In the genomic region with DNA sequence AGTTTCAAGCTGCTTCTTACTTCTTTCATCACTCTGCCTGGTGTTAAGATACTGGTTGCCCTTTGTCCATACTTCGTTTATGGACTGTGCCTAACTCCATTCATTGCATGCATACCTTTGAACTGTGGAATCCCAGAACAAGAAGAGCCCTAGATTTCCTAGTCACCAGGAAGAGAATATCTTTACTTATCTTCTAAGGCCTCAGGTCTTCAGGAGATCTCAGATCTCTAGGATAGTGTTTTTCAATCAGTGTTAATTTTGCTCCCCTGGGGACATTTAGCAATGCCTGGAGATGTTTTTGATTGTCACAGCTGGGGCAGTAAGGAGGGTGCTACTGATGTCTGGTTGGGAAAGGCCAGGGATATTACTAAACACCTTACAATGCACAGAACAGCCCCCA, we compare ENCODE assay signal across 17 cellular contexts. TPM values are rescaled to one million over a fixed set of nuclear protein-coding genes. Genes with fewer than 3 reads are reported as not detected.
"Had no signal": no experiment of that assay in that cellular context is flagged by ENCODE, and none has a peak within 500 bp of the region (broad histone marks: within the 10 kb centered on the region; RNA-seq: fewer than 3 reads in every experiment).

No MANE protein-coding gene starts in this region.

- H3K4me3 ChIP-seq: lower lobe of right lung, testis, upper lobe of left lung had no signal

- DNase-seq: activated CD4-positive, alpha-beta T cell treated with anti-CD3 and anti-CD28 coated beads, Interleukin-2, amount 50 U/mL, for 1 hour; activated CD8-positive, alpha-beta T cell treated with anti-CD3 and anti-CD28 coated beads, Interleukin-2, amount 10 ng/mL, durations not matched to agents 7 days and 5 days; activated gamma-delta T cell; activated naive CD4-positive, alpha-beta T cell treated with anti-CD3 and anti-CD28 coated beads, Interleukin-2, amount 50 U/mL, for 16 hours; aorta; effector memory CD4-positive, alpha-beta T cell; kidney; lower lobe of right lung; natural killer cell; stimulated activated CD4-positive, alpha-beta T cell treated with anti-CD3 and anti-CD28 coated beads, Interleukin-2, amount 100 ng/mL, for 48 hours; testis; upper lobe of left lung had no signal

- H3K36me3 ChIP-seq: lower lobe of right lung, neutrophil, upper lobe of left lung had no signal

- H3K4me1 ChIP-seq: foreskin keratinocyte, lower lobe of right lung, testis, upper lobe of left lung had no signal

- H3K9me3 ChIP-seq: lower lobe of right lung, neutrophil, testis, upper lobe of left lung had no signal

- ATAC-seq: activated CD4-positive, CD25-positive, alpha-beta regulatory T cell treated with anti-CD3 and anti-CD28 coated beads, Interleukin-2, amount 50 U/mL, for 24 hours; activated CD8-positive, alpha-beta T cell treated with anti-CD3 and anti-CD28 coated beads, Interleukin-2, amount 10 ng/mL, durations not matched to agents 7 days and 5 days; natural killer cell had no signal

- H3K27ac ChIP-seq: foreskin keratinocyte, lower lobe of right lung, neutrophil, testis, upper lobe of left lung, VCaP had no signal

- H3K27me3 ChIP-seq: foreskin keratinocyte, neutrophil, testis, upper lobe of left lung had no signal

RNA-seq across cellular contexts. Expression of a gene that starts 35.5 kb away (rescaled TPM):
- total RNA-seq: activated CD8-positive, alpha-beta T cell treated with anti-CD3 and anti-CD28 coated beads, Interleukin-2, amount 10 ng/mL, durations not matched to agents 7 days and 5 days; activated T-helper 1 cell treated with anti-CD3 and anti-CD28 coated beads, Interleukin-12 subunit alpha, Interleukin-12 subunit beta, Interleukin-2, Interleukin-4 antibody, amounts not matched to agents 30 ng/mL and 10 ng/mL and 1 ng/mL, durations not matched to agents 14 hours and 24 hours and 36 hours; natural killer cell had no signal
